In the genomic region with DNA sequence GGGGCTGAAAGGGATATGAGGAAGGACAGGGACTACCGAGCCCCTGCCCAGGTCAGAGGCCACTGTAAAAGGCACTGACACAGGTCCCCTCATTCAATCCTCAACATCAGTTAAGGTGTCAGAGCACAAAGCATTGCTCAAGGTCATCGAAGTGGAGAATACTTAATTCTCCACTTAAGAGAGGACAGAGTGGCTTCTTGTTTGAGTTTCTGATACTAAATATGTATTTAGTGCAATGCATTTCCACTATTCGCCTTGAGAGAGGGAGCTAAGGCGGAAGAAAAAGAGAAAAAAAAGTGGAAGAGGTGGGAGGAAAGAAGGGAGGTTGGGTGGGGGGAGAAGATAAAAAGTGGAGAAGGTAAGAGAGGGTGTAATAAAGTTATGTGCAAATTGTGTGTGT, we compare ENCODE assay signal across 1 cellular context.
TF ChIP-seq lines count a peak whose summit lies in the region.

No MANE protein-coding gene starts in this region.

TF ChIP-seq in H1, 55 proteins besides CTCF, POLR2A, EP300 and RAD21:
- no peak for TF ChIP-seq YY1 (IDR thresholded peaks at IDR 0.05; ENCODE audit: low read depth, low read length)
- TF ChIP-seq RXRA (IDR thresholded peaks at IDR 0.05; ENCODE audit: insufficient read depth, low read depth, low read length), result no peak
- TF ChIP-seq JUN (IDR thresholded peaks at IDR 0.05; ENCODE audit: low read depth, low read length), result no peak
- no peak for TF ChIP-seq ASH2L (IDR thresholded peaks at IDR 0.05; ENCODE audit: low read length)
- no peak for TF ChIP-seq MAFK (IDR thresholded peaks at IDR 0.05; ENCODE audit: low read depth, low read length)
- TF ChIP-seq FOSL1 (IDR thresholded peaks at IDR 0.05; ENCODE audit: insufficient read depth, low read depth, low read length), result no peak
- no peak for TF ChIP-seq BCL11A (IDR thresholded peaks at IDR 0.05; ENCODE audit: low read depth in 2 of 2, low read length in 2 of 2)
- TF ChIP-seq SRF (IDR thresholded peaks at IDR 0.05; ENCODE audit: low read depth, low read length), result no peak
- no peak for TF ChIP-seq CHD2 (IDR thresholded peaks at IDR 0.05; ENCODE audit: low read length)
- TF ChIP-seq POLR2AphosphoS5 (IDR thresholded peaks at IDR 0.05; ENCODE audit: low read depth, low read length), result no peak
- TF ChIP-seq JUND (IDR thresholded peaks at IDR 0.05; ENCODE audit: low read length), result no peak
- TF ChIP-seq SP1 (IDR thresholded peaks at IDR 0.05; ENCODE audit: low read depth, low read length), result no peak
- TF ChIP-seq KDM4A (IDR thresholded peaks at IDR 0.05; ENCODE audit: low read depth, low read length, severe bottlenecking), result no peak
- no peak for TF ChIP-seq EZH2 (IDR thresholded peaks at IDR 0.05; ENCODE audit: low read depth, low read length, severe bottlenecking)
- no peak for TF ChIP-seq SP2 (IDR thresholded peaks at IDR 0.05; ENCODE audit: low read length)
- no peak for TF ChIP-seq TBP (IDR thresholded peaks at IDR 0.05; ENCODE audit: low read depth, low read length)
- no peak for TF ChIP-seq CHD1 (IDR thresholded peaks at IDR 0.05; ENCODE audit: low read depth, low read length)
